1 cellular context compared by ENCODE assay signal in genomic region chr5:76808142-76808691, GRCh38.
TF ChIP-seq lines count a peak whose summit lies in the region.

No MANE protein-coding gene starts in this region.

TF ChIP-seq in GM23338, 12 proteins besides CTCF, POLR2A, EP300 and RAD21:
- no peak; the same call in 1 of the 2 replicates for TF ChIP-seq ZNF462 (CRISPR knock-in tag; IDR thresholded peaks at IDR 0.05)
- peak; percentile 61 for TF ChIP-seq NANOG (IDR thresholded peaks at IDR 0.05; ENCODE audit: borderline replicate concordance)
- TF ChIP-seq JUNB (IDR thresholded peaks at IDR 0.05; ENCODE audit: unreplicated experiment): no peak
- TF ChIP-seq EZH2 (IDR thresholded peaks at IDR 0.05; ENCODE audit: low read depth, unreplicated experiment): no peak
- TF ChIP-seq REST (IDR thresholded peaks at IDR 0.05; ENCODE audit: unreplicated experiment): no peak
- TF ChIP-seq POLR2AphosphoS5 (IDR thresholded peaks at IDR 0.05; ENCODE audit: low read depth): peak; percentile 58
- no peak for TF ChIP-seq STAT1 (IDR thresholded peaks at IDR 0.05; ENCODE audit: unreplicated experiment)
- TF ChIP-seq CREB1 (CRISPR knock-in tag; IDR thresholded peaks at IDR 0.05; ENCODE audit: low read depth): no peak
- TF ChIP-seq ETS1 (IDR thresholded peaks at IDR 0.05): peak; percentile 56; the same call in 1 of the 2 replicates
- TF ChIP-seq ZNF331 (CRISPR knock-in tag; IDR thresholded peaks at IDR 0.05; ENCODE audit: low read depth): no peak
